ENCODE assay signal across 9 cellular contexts in the genomic region with DNA sequence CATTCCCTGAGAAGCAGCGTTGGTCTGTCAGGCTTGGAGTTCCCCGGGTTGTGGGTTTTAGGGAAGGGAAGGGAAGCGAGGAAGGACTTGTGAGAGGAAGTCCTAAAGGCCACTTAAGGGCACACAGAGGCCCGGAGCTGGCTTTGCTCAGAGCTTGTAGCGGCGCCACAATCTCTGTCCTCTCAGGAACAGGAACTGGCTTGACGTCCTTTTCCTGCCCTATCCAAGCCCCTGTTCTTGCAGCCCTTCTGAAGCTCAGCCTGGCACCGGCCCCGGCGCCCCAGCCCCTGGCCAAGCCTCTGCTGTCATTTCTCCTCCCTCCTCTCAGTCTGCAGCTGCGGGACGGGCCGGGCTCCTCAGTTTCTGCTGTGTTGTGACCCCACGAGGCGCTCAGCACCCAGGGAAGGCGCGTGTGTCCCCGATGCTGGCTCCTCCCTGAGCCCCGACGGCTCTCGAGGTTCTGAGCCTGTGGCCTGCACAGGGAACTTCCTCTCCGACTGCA. TPM values are rescaled to one million over a fixed set of nuclear protein-coding genes. Genes with fewer than 3 reads are reported as not detected.
DNase-seq lines count a peak whose midpoint lies in the region; ATAC-seq, FAIRE-seq and TF ChIP-seq lines count a peak whose summit lies in the region.
"Had no signal": no experiment of that assay in that cellular context is flagged by ENCODE, and none has a peak within 500 bp of the region (broad histone marks: within the 10 kb centered on the region; RNA-seq: fewer than 3 reads in every experiment).

A gene (plus strand): TSS at position 140 of the 502 bp plus-strand sequence. CDS start 16,069 bp downstream, outside the sequence.

- peak within 1 kb of the TSS; percentile 78 to 98 (median 96) for H3K27ac Mint-ChIP-seq in CD8-positive, alpha-beta memory T cell

- peaks cover 0 to 6% of the 10 kb centered on the region in 2 donors for H3K27me3 Mint-ChIP-seq in CD8-positive, alpha-beta memory T cell

- peak; percentile 38 to 77 (median 59) for DNase-seq in CD8-positive, alpha-beta memory T cell
- DNase-seq in activated CD8-positive, alpha-beta memory T cell treated with anti-CD3 and anti-CD28 coated beads, Interleukin-2, amount 50 U/mL, for 4 hours = peak; percentile 60
- DNase-seq in heart right ventricle (peak; percentile 80), NCI-H2029 (lab: John Stamatoyannopoulos, UW) (no peak), H54 (ENCODE audit: insufficient read length, low spot score) (no peak), GM10266 (ENCODE audit: extremely low spot score) (no peak)
- DNase-seq in stimulated activated CD4-positive, alpha-beta T cell treated with anti-CD3 and anti-CD28 coated beads, Interleukin-4, amount 100 ng/mL, for 1 hour = peak; percentile 58

- H3K4me1 ChIP-seq in CD8-positive, alpha-beta memory T cell (ENCODE audit: insufficient read depth, low read length) = peaks cover 48% of the 10 kb centered on the region
- peaks cover 0 to 62% (median 34%) of the 10 kb centered on the region in 9 donors for H3K4me1 ChIP-seq in heart right ventricle

- H3K36me3 ChIP-seq in CD8-positive, alpha-beta memory T cell (ENCODE audit: insufficient read depth, low read length) = no peaks in the 10 kb centered on the region
- peaks cover 0 to 13% (median 0%) of the 10 kb centered on the region in 9 donors for H3K36me3 ChIP-seq in heart right ventricle

- CTCF ChIA-PET in CD8-positive, alpha-beta memory T cell (lab: Charles Lee) = interaction anchor here (1.0 to 7.8 kb wide), 16 partner anchors 30 to 305 kb away, joined by 3 to 99 read pairs (median 14); a partner anchor contains a TSS

- H3K27me3 ChIP-seq in CD8-positive, alpha-beta memory T cell (ENCODE audit: insufficient read depth, low read length, poor library complexity, severe bottlenecking) = no peaks in the 10 kb centered on the region
- H3K27me3 ChIP-seq in heart right ventricle = no peaks in the 10 kb centered on the region

- peaks cover 9 to 48% (median 17%) of the 10 kb centered on the region in 3 donors for H3K36me3 Mint-ChIP-seq in CD8-positive, alpha-beta memory T cell

- POLR2A ChIA-PET in CD8-positive, alpha-beta memory T cell (lab: Charles Lee) = interaction anchor here (0.6 to 5.9 kb wide), 17 partner anchors 14 to 305 kb away, joined by 3 to 76 read pairs (median 5); a partner anchor contains a TSS

- peak within 1 kb of the TSS; percentile 66 for H3K27ac ChIP-seq in CD8-positive, alpha-beta memory T cell (ENCODE audit: low read depth, low read length)
- peak within 1 kb of the TSS; percentile 76 to 95 (median 88) for H3K27ac ChIP-seq in heart right ventricle

- 17 to 21% methylated on average over 22 of the region's 22 CpGs for WGBS in heart right ventricle, 2 donors

- peaks cover 66 to 76% (median 69%) of the 10 kb centered on the region in 3 donors for H3K4me1 Mint-ChIP-seq in CD8-positive, alpha-beta memory T cell

- peak within 1 kb of the TSS; percentile 80 for H3K4me3 ChIP-seq in CD8-positive, alpha-beta memory T cell (ENCODE audit: low read length)
- H3K4me3 ChIP-seq in heart right ventricle = peak within 1 kb of the TSS; percentile 45 to 69 (median 65)

- intact Hi-C loops in heart right ventricle (cut with DNase I) = loop anchor here in 8 of 10 donors (1.0 to 5.0 kb wide), 13 partner anchors 66 to 305 kb away; a partner anchor contains a TSS

- no peak for TF ChIP-seq POLR2A in H54 (IDR thresholded peaks at IDR 0.05; ENCODE audit: low read depth, low read length)

- peak; percentile 37 for ATAC-seq in HG02943 (IDR thresholded peaks at IDR 0.05; ENCODE audit: low read depth, unreplicated experiment)
- peak; percentile 76 to 91 (median 88) for ATAC-seq in heart right ventricle

- FAIRE-seq in H54 (lab: Jason Lieb, UNC) = no peak
- FAIRE-seq: G401.6 had no signal

- TF ChIP-seq CTCF in heart right ventricle (IDR thresholded peaks at IDR 0.05) (no peak), GM10266 (IDR thresholded peaks at IDR 0.05; ENCODE audit: control insufficient read depth, insufficient read depth, low read depth, missing control alignments) (no peak)

- H3K4me3 Mint-ChIP-seq in CD8-positive, alpha-beta memory T cell = peak within 1 kb of the TSS; percentile 98 to 100 (median 99)

- no peaks in the 10 kb centered on the region for H3K9me3 ChIP-seq in CD8-positive, alpha-beta memory T cell (ENCODE audit: low read length)
- peaks cover 0 to 4% (median 0%) of the 10 kb centered on the region in 11 donors for H3K9me3 ChIP-seq in heart right ventricle

- peaks cover 0 to 5% (median 0%) of the 10 kb centered on the region in 5 donors for H3K9me3 Mint-ChIP-seq in CD8-positive, alpha-beta memory T cell

RNA-seq across cellular contexts. Expression of the gene that starts here (rescaled TPM):
- total RNA-seq in CD8-positive, alpha-beta memory T cell = 10 to 100 TPM; 11.8 to 12.3 TPM
- 30.1 TPM for polyA plus RNA-seq in CD8-positive, alpha-beta memory T cell
- 10 to 100 TPM; 13.4 to 39.4 (median 16.2) TPM for total RNA-seq in heart right ventricle
- polyA plus RNA-seq in heart right ventricle = 10 to 100 TPM; 19.2 to 19.5 TPM

Comparison
In these comparisons a context has a peak if more than half of its experiments do, and no peak if none do; other contexts are left out.
1. DNase-seq: peak in CD8-positive, alpha-beta memory T cell (5 of 5), activated CD8-positive, alpha-beta memory T cell treated with anti-CD3 and anti-CD28 coated beads, Interleukin-2, amount 50 U/mL, for 4 hours (single experiment), heart right ventricle (2 of 2) and stimulated activated CD4-positive, alpha-beta T cell treated with anti-CD3 and anti-CD28 coated beads, Interleukin-4, amount 100 ng/mL, for 1 hour (single experiment); none in NCI-H2029 (single experiment), H54 (single experiment) and GM10266 (single experiment).